ENCODE assay signal across 1 cellular context in genomic region chr13:94188173-94188869, GRCh38.
TF ChIP-seq lines count a peak whose summit lies in the region.

No MANE protein-coding gene starts in this region.

TF ChIP-seq in WTC11, 78 proteins besides CTCF, POLR2A, EP300 and RAD21 (continued from another document):
- TF ChIP-seq, protein P1, sequence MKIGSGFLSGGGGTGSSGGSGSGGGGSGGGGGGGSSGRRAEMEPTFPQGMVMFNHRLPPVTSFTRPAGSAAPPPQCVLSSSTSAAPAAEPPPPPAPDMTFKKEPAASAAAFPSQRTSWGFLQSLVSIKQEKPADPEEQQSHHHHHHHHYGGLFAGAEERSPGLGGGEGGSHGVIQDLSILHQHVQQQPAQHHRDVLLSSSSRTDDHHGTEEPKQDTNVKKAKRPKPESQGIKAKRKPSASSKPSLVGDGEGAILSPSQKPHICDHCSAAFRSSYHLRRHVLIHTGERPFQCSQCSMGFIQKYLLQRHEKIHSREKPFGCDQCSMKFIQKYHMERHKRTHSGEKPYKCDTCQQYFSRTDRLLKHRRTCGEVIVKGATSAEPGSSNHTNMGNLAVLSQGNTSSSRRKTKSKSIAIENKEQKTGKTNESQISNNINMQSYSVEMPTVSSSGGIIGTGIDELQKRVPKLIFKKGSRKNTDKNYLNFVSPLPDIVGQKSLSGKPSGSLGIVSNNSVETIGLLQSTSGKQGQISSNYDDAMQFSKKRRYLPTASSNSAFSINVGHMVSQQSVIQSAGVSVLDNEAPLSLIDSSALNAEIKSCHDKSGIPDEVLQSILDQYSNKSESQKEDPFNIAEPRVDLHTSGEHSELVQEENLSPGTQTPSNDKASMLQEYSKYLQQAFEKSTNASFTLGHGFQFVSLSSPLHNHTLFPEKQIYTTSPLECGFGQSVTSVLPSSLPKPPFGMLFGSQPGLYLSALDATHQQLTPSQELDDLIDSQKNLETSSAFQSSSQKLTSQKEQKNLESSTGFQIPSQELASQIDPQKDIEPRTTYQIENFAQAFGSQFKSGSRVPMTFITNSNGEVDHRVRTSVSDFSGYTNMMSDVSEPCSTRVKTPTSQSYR (CRISPR knock-in tag; IDR thresholded peaks at IDR 0.05) = no peak
- no peak for TF ChIP-seq IRF2 (CRISPR knock-in tag; IDR thresholded peaks at IDR 0.05; ENCODE audit: borderline replicate concordance, low read depth)
- TF ChIP-seq FOXP1 (CRISPR knock-in tag; IDR thresholded peaks at IDR 0.05; ENCODE audit: borderline replicate concordance) = no peak
- TF ChIP-seq, protein P2, sequence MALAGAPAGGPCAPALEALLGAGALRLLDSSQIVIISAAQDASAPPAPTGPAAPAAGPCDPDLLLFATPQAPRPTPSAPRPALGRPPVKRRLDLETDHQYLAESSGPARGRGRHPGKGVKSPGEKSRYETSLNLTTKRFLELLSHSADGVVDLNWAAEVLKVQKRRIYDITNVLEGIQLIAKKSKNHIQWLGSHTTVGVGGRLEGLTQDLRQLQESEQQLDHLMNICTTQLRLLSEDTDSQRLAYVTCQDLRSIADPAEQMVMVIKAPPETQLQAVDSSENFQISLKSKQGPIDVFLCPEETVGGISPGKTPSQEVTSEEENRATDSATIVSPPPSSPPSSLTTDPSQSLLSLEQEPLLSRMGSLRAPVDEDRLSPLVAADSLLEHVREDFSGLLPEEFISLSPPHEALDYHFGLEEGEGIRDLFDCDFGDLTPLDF (CRISPR knock-in tag; IDR thresholded peaks at IDR 0.05) = no peak
TF ChIP-seq in WTC11: peak in this region for 0.
